22 cellular contexts compared by ENCODE assay signal in the genomic region with DNA sequence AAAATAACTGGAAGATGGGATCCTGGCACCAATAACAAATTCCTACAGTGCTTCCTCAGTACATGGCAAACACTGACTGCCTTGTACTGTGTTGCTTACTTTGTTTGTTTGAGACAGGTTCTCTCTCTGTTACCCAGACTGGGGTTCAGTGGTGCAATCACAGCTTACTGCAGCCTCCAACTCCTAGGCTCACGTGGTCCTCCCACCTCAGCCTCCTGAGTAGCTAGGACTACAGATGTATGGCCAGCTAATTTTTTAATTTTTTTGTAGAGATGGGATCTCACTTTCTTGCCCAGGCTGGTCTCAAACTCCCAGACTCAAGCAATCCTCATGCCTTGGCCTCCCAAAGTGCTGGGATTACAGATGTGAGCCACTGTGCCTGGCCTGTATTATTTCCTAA. TPM values are rescaled to one million over a fixed set of nuclear protein-coding genes. Genes with fewer than 3 reads are reported as not detected.
DNase-seq lines count a peak whose midpoint lies in the region; ATAC-seq and TF ChIP-seq lines count a peak whose summit lies in the region.
"Had no signal": no experiment of that assay in that cellular context is flagged by ENCODE, and none has a peak within 500 bp of the region (broad histone marks: within the 10 kb centered on the region; RNA-seq: fewer than 3 reads in every experiment).

No MANE protein-coding gene starts in this region.

- ATAC-seq in activated CD8-positive, alpha-beta memory T cell treated with anti-CD3 and anti-CD28 coated beads, Interleukin-2, amount 10 ng/mL, durations not matched to agents 7 days and 5 days, result no peak
- ATAC-seq in HG02852 (IDR thresholded peaks at IDR 0.05; ENCODE audit: unreplicated experiment), result no peak

- H3K4me1 Mint-ChIP-seq in activated CD8-positive, alpha-beta memory T cell treated with anti-CD3 and anti-CD28 coated beads, Interleukin-2, amount 10 ng/mL, durations not matched to agents 7 days and 5 days, result peaks cover 6% of the 10 kb centered on the region

- CTCF ChIA-PET in activated CD8-positive, alpha-beta memory T cell treated with anti-CD3 and anti-CD28 coated beads, Interleukin-2, amount 10 ng/mL, durations not matched to agents 7 days and 5 days (lab: Charles Lee), result interaction anchor here (1.0 kb wide), 1 partner anchor 159 kb away, joined by 3 read pairs; a partner anchor contains a TSS

- peaks cover 12% of the 10 kb centered on the region for H3K27me3 Mint-ChIP-seq in activated CD8-positive, alpha-beta memory T cell treated with anti-CD3 and anti-CD28 coated beads, Interleukin-2, amount 10 ng/mL, durations not matched to agents 7 days and 5 days

- H3K36me3 Mint-ChIP-seq in activated CD8-positive, alpha-beta memory T cell treated with anti-CD3 and anti-CD28 coated beads, Interleukin-2, amount 10 ng/mL, durations not matched to agents 7 days and 5 days, result no peaks in the 10 kb centered on the region

- H3K27ac Mint-ChIP-seq in activated CD8-positive, alpha-beta memory T cell treated with anti-CD3 and anti-CD28 coated beads, Interleukin-2, amount 10 ng/mL, durations not matched to agents 7 days and 5 days, result no peak overlapping the region
- H3K27ac Mint-ChIP-seq: CD4-positive, CD25-positive, alpha-beta regulatory T cell had no signal

- H3K9me3 Mint-ChIP-seq in activated CD8-positive, alpha-beta memory T cell treated with anti-CD3 and anti-CD28 coated beads, Interleukin-2, amount 10 ng/mL, durations not matched to agents 7 days and 5 days (ENCODE audit: low read depth), result no peaks in the 10 kb centered on the region
- H3K9me3 Mint-ChIP-seq: CD4-positive, alpha-beta memory T cell; CD4-positive, CD25-positive, alpha-beta regulatory T cell; CD8-positive, alpha-beta memory T cell had no signal

- H3K27ac ChIP-seq in 22Rv1, result peak overlapping the region; percentile 39
- H3K27ac ChIP-seq: BLaER1 had no signal

- no peak for TF ChIP-seq CTCF in 22Rv1 (IDR thresholded peaks at IDR 0.05)

- no peak overlapping the region for H3K4me3 Mint-ChIP-seq in activated CD8-positive, alpha-beta memory T cell treated with anti-CD3 and anti-CD28 coated beads, Interleukin-2, amount 10 ng/mL, durations not matched to agents 7 days and 5 days
- H3K4me3 Mint-ChIP-seq: CD14-positive monocyte; CD4-positive, alpha-beta memory T cell; CD4-positive, CD25-positive, alpha-beta regulatory T cell; CD8-positive, alpha-beta memory T cell had no signal

- peak; percentile 13 for DNase-seq in activated CD8-positive, alpha-beta memory T cell treated with anti-CD3 and anti-CD28 coated beads, Interleukin-2, amount 50 U/mL, for 48 hours
- DNase-seq in activated CD8-positive, alpha-beta memory T cell treated with anti-CD3 and anti-CD28 coated beads, Interleukin-2, amount 10 ng/mL, durations not matched to agents 7 days and 5 days, result no peak
- peak; percentile 1 for DNase-seq in mesenteric fat pad (ENCODE audit: low spot score)
- DNase-seq: 8988T; ACHN; BE2C; C1 segment of cervical spinal cord; CD4-positive, alpha-beta memory T cell; CD4-positive, CD25-positive, alpha-beta regulatory T cell; CD8-positive, alpha-beta memory T cell; COR-L47; DMS 273 treated with DMSO at 0.1 percent for 48 hours; DMS153; DMS53; DMS79; DND-41; EL; GDM1 had no signal

RNA-seq across cellular contexts. Expression of a gene that starts 3.7 kb away (rescaled TPM):
- under 1 TPM; 0.23 to 0.35 TPM for total RNA-seq in activated CD8-positive, alpha-beta memory T cell treated with anti-CD3 and anti-CD28 coated beads, Interleukin-2, amount 10 ng/mL, durations not matched to agents 7 days and 5 days
- total RNA-seq in mesenteric fat pad, result 2.7 TPM
